ENCODE assay signal across 1 cellular context in genomic region chr19:7541828-7542443, GRCh38.
TF ChIP-seq lines count a peak whose summit lies in the region.

No MANE protein-coding gene starts in this region.

TF ChIP-seq in K562, 482 proteins besides CTCF, POLR2A, EP300 and RAD21:
- TF ChIP-seq ZFP1 (CRISPR knock-in tag; IDR thresholded peaks at IDR 0.05) = no peak
- TF ChIP-seq MLLT1 (IDR thresholded peaks at IDR 0.05) = peak in 1 of 2 experiments; percentile 66; a peak in 1 of 4 replicates
- no peak for TF ChIP-seq THRA (IDR thresholded peaks at IDR 0.05)
- TF ChIP-seq CEBPZ (IDR thresholded peaks at IDR 0.05; ENCODE audit: borderline replicate concordance, low read depth, low read length) = no peak
- TF ChIP-seq NFIX (CRISPR knock-in tag; IDR thresholded peaks at IDR 0.05; ENCODE audit: low read depth) = no peak
- peak; percentile 90 for TF ChIP-seq ZNF23 (CRISPR knock-in tag; IDR thresholded peaks at IDR 0.05)
- no peak for TF ChIP-seq ZNF316 (IDR thresholded peaks at IDR 0.05)
- TF ChIP-seq ZBTB17 (CRISPR knock-in tag; IDR thresholded peaks at IDR 0.05) = peak; percentile 94
